31 cellular contexts compared by ENCODE assay signal in genomic region chr1:170332801-170333200, GRCh38.
"Had no signal": no experiment of that assay in that cellular context is flagged by ENCODE, and none has a peak within 500 bp of the region (broad histone marks: within the 10 kb centered on the region; RNA-seq: fewer than 3 reads in every experiment).

No MANE protein-coding gene starts in this region.

- DNase-seq: activated B cell treated with CpG ODN at 0.5 μM for 24 hours; activated CD4-positive, alpha-beta memory T cell treated with anti-CD3 and anti-CD28 coated beads for 36 hours; activated CD4-positive, alpha-beta T cell treated with anti-CD3 and anti-CD28 coated beads for 4 hours; activated CD4-positive, alpha-beta T cell treated with anti-CD3 and anti-CD28 coated beads, Interleukin-2, amount 10 ng/mL, durations not matched to agents 24 days and 14 days; activated CD4-positive, alpha-beta T cell treated with anti-CD3 and anti-CD28 coated beads, Interleukin-2, amount 50 U/mL, for 1 hour; activated CD4-positive, alpha-beta T cell treated with anti-CD3 and anti-CD28 coated beads, Interleukin-2, amount 50 U/mL, for 4 hours; activated CD4-positive, CD25-positive, alpha-beta regulatory T cell treated with anti-CD3 and anti-CD28 coated beads, Interleukin-2, amount 50 U/mL, for 72 hours; activated CD8-positive, alpha-beta memory T cell treated with anti-CD3 and anti-CD28 coated beads, Interleukin-2, amount 50 U/mL, for 4 hours; activated CD8-positive, alpha-beta T cell treated with anti-CD3 and anti-CD28 coated beads for 36 hours; activated effector memory CD4-positive, alpha-beta T cell treated with anti-CD3 and anti-CD28 coated beads, Interleukin-2, amount 50 U/mL, for 16 hours; activated gamma-delta T cell treated with Interleukin-2 at 50 U/mL for 16 hours; activated naive CD4-positive, alpha-beta T cell; activated naive CD4-positive, alpha-beta T cell treated with anti-CD3 and anti-CD28 coated beads for 36 hours; activated naive CD4-positive, alpha-beta T cell treated with anti-CD3 and anti-CD28 coated beads, Interleukin-2, amount 50 U/mL, for 16 hours; activated naive CD8-positive, alpha-beta T cell treated with anti-CD3 and anti-CD28 coated beads for 36 hours; activated T-cell treated with anti-CD3 and anti-CD28 coated beads for 4 hours; activated T-cell treated with anti-CD3 and anti-CD28 coated beads, Interleukin-2, amount 50 U/mL, for 1 hour; activated T-cell treated with anti-CD3 and anti-CD28 coated beads, Interleukin-2, amount 50 U/mL, for 4 hours; activated T-cell treated with anti-CD3 and anti-CD28 coated beads, Interleukin-2, amount 50 U/mL, for 72 hours; adrenal gland; amniotic stem cell; aorta; body of pancreas; brain microvascular endothelial cell; central memory CD4-positive, alpha-beta T cell; T-helper 1 cell; T-helper 2 cell; T-helper 9 cell had no signal

- FAIRE-seq: astrocyte, TTC549 had no signal

- H3K4me3 ChIP-seq: adrenal gland, body of pancreas, breast epithelium had no signal
